1 cellular context compared by ENCODE assay signal in genomic region chr19:31718898-31719297, GRCh38.
TF ChIP-seq lines count a peak whose summit lies in the region.

No MANE protein-coding gene starts in this region.

TF ChIP-seq in GM23338, 12 proteins besides CTCF, POLR2A, EP300 and RAD21:
- TF ChIP-seq REST (IDR thresholded peaks at IDR 0.05; ENCODE audit: unreplicated experiment): no peak
- no peak for TF ChIP-seq ZNF114 (CRISPR knock-in tag; IDR thresholded peaks at IDR 0.05)
- no peak for TF ChIP-seq JUNB (IDR thresholded peaks at IDR 0.05; ENCODE audit: unreplicated experiment)
- TF ChIP-seq EZH2 (IDR thresholded peaks at IDR 0.05; ENCODE audit: low read depth, unreplicated experiment): no peak
TF ChIP-seq in GM23338: peak in this region for 0.
